In the genomic region with DNA sequence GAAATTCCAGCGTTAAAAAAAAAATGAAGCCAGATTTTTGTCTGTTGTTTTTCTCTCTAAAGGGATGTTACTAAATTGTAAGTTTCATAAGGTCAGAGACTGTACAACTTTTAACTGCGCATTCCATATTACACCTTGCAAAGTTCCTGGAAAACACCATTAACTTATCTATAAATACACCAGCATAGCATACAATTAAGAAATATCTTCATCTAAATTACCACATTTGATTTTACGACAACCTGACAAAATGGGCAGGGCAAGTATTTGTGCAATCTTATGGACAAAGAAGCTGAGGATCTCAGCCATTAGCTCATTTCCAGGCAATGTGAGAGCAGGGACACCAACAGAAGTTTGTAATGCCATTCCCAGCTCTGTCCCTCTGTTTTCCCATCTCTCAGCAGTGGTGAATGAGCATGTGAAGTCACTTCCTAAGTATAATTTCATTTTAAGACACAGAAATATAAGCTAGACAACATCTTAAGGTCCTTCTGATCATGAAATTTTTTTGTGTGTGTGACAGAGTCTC, we compare ENCODE assay signal across 19 cellular contexts. TPM values are rescaled to one million over a fixed set of nuclear protein-coding genes. Genes with fewer than 3 reads are reported as not detected.
"Had no signal": no experiment of that assay in that cellular context is flagged by ENCODE, and none has a peak within 500 bp of the region (broad histone marks: within the 10 kb centered on the region; RNA-seq: fewer than 3 reads in every experiment).

No MANE protein-coding gene starts in this region.

- H2AFZ ChIP-seq: hepatocyte had no signal

- H3K79me2 ChIP-seq: hepatocyte had no signal

- FAIRE-seq: keratinocyte had no signal

- H3K27ac ChIP-seq: hepatocyte, left lung, thyroid gland, uterus had no signal

- H3K27me3 Mint-ChIP-seq: activated T-helper 17 cell treated with anti-CD3 and anti-CD28 coated beads, Interleukin-2, amount 50 U/mL, for 72 hours; central memory CD8-positive, alpha-beta T cell; dendritic cell treated with granulocyte-macrophage colony-stimulating factor and Interleukin-4, amounts not matched to agents 40 ng/mL and 50 ng/mL, for 4 days; stimulated activated naive B cell treated with anti-CD40 and anti-IgM and Interleukin-4, amounts not matched to agents 10 μg/mL and 1 μg/mL and 100 μg/mL, for 72 hours had no signal

- H3K27me3 ChIP-seq: hepatocyte, left lung, neutrophil, thyroid gland, uterus had no signal

- H3K4me3 Mint-ChIP-seq: activated T-helper 17 cell treated with anti-CD3 and anti-CD28 coated beads, Interleukin-2, amount 50 U/mL, for 72 hours; central memory CD8-positive, alpha-beta T cell; dendritic cell treated with granulocyte-macrophage colony-stimulating factor and Interleukin-4, amounts not matched to agents 40 ng/mL and 50 ng/mL, for 4 days; natural killer cell; stimulated activated naive B cell treated with anti-CD40 and anti-IgM and Interleukin-4, amounts not matched to agents 10 μg/mL and 1 μg/mL and 100 μg/mL, for 72 hours had no signal

- H3K4me3 ChIP-seq: hepatocyte, left lung, thyroid gland, uterus had no signal

- DNase-seq: activated CD4-positive, alpha-beta T cell treated with anti-CD3 and anti-CD28 coated beads for 1 hour; activated CD4-positive, alpha-beta T cell treated with anti-CD3 and anti-CD28 coated beads, Interleukin-2, amount 50 U/mL, for 48 hours; activated naive CD4-positive, alpha-beta T cell treated with Interleukin-2 at 50 U/mL for 16 hours; erythroblast; left lung; mesenchymal stem cell; natural killer cell; stimulated activated CD4-positive, alpha-beta T cell treated with anti-CD3 and anti-CD28 coated beads, Interleukin-2, amount 100 ng/mL, for 48 hours; stimulated activated naive B cell treated with anti-CD40 and anti-IgM and Interleukin-4, amounts not matched to agents 10 μg/mL and 1 μg/mL and 100 μg/mL, for 72 hours; thyroid gland; uterus had no signal

- H3K9me3 ChIP-seq: left lung, neutrophil, thyroid gland, uterus had no signal

- H3K36me3 ChIP-seq: left lung, neutrophil, thyroid gland, uterus had no signal

- ATAC-seq: activated T-helper 17 cell treated with anti-CD3 and anti-CD28 coated beads, Interleukin-2, amount 50 U/mL, for 72 hours; left lung; natural killer cell; stimulated activated naive B cell treated with anti-CD40 and anti-IgM and Interleukin-4, amounts not matched to agents 10 μg/mL and 1 μg/mL and 100 μg/mL, for 72 hours had no signal

- H3K36me3 Mint-ChIP-seq: natural killer cell; stimulated activated naive B cell treated with anti-CD40 and anti-IgM and Interleukin-4, amounts not matched to agents 10 μg/mL and 1 μg/mL and 100 μg/mL, for 72 hours had no signal

- H3K9me3 Mint-ChIP-seq: activated T-helper 17 cell treated with anti-CD3 and anti-CD28 coated beads, Interleukin-2, amount 50 U/mL, for 72 hours; central memory CD8-positive, alpha-beta T cell; dendritic cell treated with granulocyte-macrophage colony-stimulating factor and Interleukin-4, amounts not matched to agents 40 ng/mL and 50 ng/mL, for 4 days; natural killer cell had no signal

- H3K4me2 ChIP-seq: hepatocyte had no signal

- H3K27ac Mint-ChIP-seq: activated T-helper 17 cell treated with anti-CD3 and anti-CD28 coated beads, Interleukin-2, amount 50 U/mL, for 72 hours; dendritic cell treated with granulocyte-macrophage colony-stimulating factor and Interleukin-4, amounts not matched to agents 40 ng/mL and 50 ng/mL, for 4 days; natural killer cell; stimulated activated naive B cell treated with anti-CD40 and anti-IgM and Interleukin-4, amounts not matched to agents 10 μg/mL and 1 μg/mL and 100 μg/mL, for 72 hours had no signal

- H3K4me1 ChIP-seq: thyroid gland, uterus had no signal

RNA-seq across cellular contexts. Expression of a gene that starts 12.9 kb away (rescaled TPM):
- total RNA-seq: glomerular endothelial cell, renal cortical epithelial cell, thyroid gland, uterus had no signal
- polyA plus RNA-seq: hepatocyte, keratinocyte had no signal
